Comparison of ENCODE assay signal across 13 cellular contexts in the genomic region with DNA sequence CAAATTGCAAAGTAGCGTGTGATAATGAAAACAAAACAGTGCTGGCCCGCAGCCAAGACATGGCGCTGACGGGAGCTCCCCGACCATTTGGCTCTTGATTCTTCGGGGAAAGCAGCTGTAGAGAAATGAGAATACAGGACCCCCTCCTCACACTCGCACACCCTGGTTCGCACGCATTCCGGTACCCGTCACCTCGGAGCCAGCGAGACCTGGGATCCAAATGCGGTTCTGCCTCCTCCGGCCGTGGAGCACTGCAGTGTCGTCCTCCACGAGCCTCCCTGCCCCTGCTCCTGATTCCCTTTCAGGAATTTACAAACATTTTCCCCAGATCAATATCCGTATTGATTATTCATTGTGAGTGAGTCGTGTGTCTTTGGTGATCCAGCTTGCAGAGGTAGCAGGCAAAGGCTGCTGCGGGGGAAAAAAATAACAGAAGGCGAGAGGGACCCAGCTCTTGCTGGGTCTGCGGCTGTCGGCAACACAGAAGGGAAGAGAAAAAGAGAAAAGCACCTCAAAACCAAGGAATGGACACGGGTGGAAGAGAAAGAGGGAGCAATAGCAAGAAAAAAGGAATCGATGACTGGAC.
A peak's percentile ranks its signal among the peaks of the same experiment; 100 is the strongest.
DNase-seq lines count a peak whose midpoint lies in the region; ATAC-seq and TF ChIP-seq lines count a peak whose summit lies in the region.
"Had no signal": no experiment of that assay in that cellular context is flagged by ENCODE, and none has a peak within 500 bp of the region (broad histone marks: within the 10 kb centered on the region; RNA-seq: fewer than 3 reads in every experiment).

No MANE protein-coding gene starts in this region.

- H3K9ac ChIP-seq in SK-N-MC (ENCODE audit: insufficient read length) = no peak overlapping the region

- H3K9me3 ChIP-seq in SK-N-MC (ENCODE audit: low read depth, low read length) (no peaks in the 10 kb centered on the region), osteoblast (ENCODE audit: low read depth, low read length) (no peaks in the 10 kb centered on the region), breast epithelium (no peaks in the 10 kb centered on the region)

- CTCF ChIA-PET in activated CD4-positive, alpha-beta memory T cell treated with anti-CD3 and anti-CD28 coated beads, Interleukin-2, amount 10 ng/mL, durations not matched to agents 7 days and 5 days (lab: Charles Lee) = no interaction called here

- peak; percentile 4 for DNase-seq in Daoy (ENCODE audit: low read depth)
- DNase-seq in SK-N-MC (ENCODE audit: low read depth, low spot score) = no peak
- DNase-seq in foreskin fibroblast = no peak
- DNase-seq in osteoblast (ENCODE audit: insufficient read length, low spot score, missing footprints) = no peak
- DNase-seq in kidney tubule cell (ENCODE audit: low spot score) = no peak
- no peak for DNase-seq in breast epithelium (ENCODE audit: low spot score in 2 of 2)
- DNase-seq in activated CD4-positive, alpha-beta memory T cell treated with anti-CD3 and anti-CD28 coated beads, Interleukin-2, amount 10 ng/mL, durations not matched to agents 7 days and 5 days = no peak
- DNase-seq: activated CD8-positive, alpha-beta T cell treated with anti-CD3 and anti-CD28 coated beads, Interleukin-2, amount 10 ng/mL, durations not matched to agents 7 days and 5 days; activated naive CD4-positive, alpha-beta T cell treated with anti-CD3 and anti-CD28 coated beads, Interleukin-2, amount 10 ng/mL, durations not matched to agents 7 days and 5 days; NCI-H187 treated with DMSO at 0.1 percent for 48 hours had no signal

- no peak overlapping the region for H3K27ac ChIP-seq in SK-N-MC
- no peak overlapping the region for H3K27ac ChIP-seq in osteoblast (ENCODE audit: low read depth, low read length)
- no peak overlapping the region for H3K27ac ChIP-seq in breast epithelium
- H3K27ac ChIP-seq: C4-2B had no signal

- no peaks in the 10 kb centered on the region for H3K79me2 ChIP-seq in osteoblast (ENCODE audit: insufficient read depth, low read length)

- POLR2A ChIA-PET in activated CD4-positive, alpha-beta memory T cell treated with anti-CD3 and anti-CD28 coated beads, Interleukin-2, amount 10 ng/mL, durations not matched to agents 7 days and 5 days (lab: Charles Lee) = no interaction called here

- H3K4me3 ChIP-seq in SK-N-MC (peak overlapping the region; percentile 73), foreskin fibroblast (ENCODE audit: low read depth in 1 of 2, low read length in 2 of 2) (peak overlapping the region; percentile 33 to 34), osteoblast (ENCODE audit: insufficient read depth, low read length) (no peak overlapping the region), breast epithelium (peak overlapping the region in 1 of 3 donors; percentile 26)

- H3K4me3 Mint-ChIP-seq in activated CD4-positive, alpha-beta memory T cell treated with anti-CD3 and anti-CD28 coated beads, Interleukin-2, amount 10 ng/mL, durations not matched to agents 7 days and 5 days = no peak overlapping the region
- H3K4me3 Mint-ChIP-seq: activated CD8-positive, alpha-beta T cell treated with anti-CD3 and anti-CD28 coated beads, Interleukin-2, amount 10 ng/mL, durations not matched to agents 7 days and 5 days; activated naive CD4-positive, alpha-beta T cell treated with anti-CD3 and anti-CD28 coated beads, Interleukin-2, amount 10 ng/mL, durations not matched to agents 7 days and 5 days; dendritic cell treated with granulocyte-macrophage colony-stimulating factor and Interleukin-4, amounts not matched to agents 40 ng/mL and 50 ng/mL, for 4 days had no signal

- H4K20me1 ChIP-seq in osteoblast (ENCODE audit: insufficient read depth, low read length) = no peaks in the 10 kb centered on the region

- H3K4me1 ChIP-seq in osteoblast (ENCODE audit: insufficient read depth, low read length) = peaks cover 8% of the 10 kb centered on the region
- H3K4me1 ChIP-seq in breast epithelium = no peaks in the 10 kb centered on the region

- H3K9me3 Mint-ChIP-seq in activated CD4-positive, alpha-beta memory T cell treated with anti-CD3 and anti-CD28 coated beads, Interleukin-2, amount 10 ng/mL, durations not matched to agents 7 days and 5 days = peaks cover 12% of the 10 kb centered on the region
- H3K9me3 Mint-ChIP-seq: dendritic cell treated with granulocyte-macrophage colony-stimulating factor and Interleukin-4, amounts not matched to agents 40 ng/mL and 50 ng/mL, for 4 days had no signal

- H3K36me3 Mint-ChIP-seq in activated CD4-positive, alpha-beta memory T cell treated with anti-CD3 and anti-CD28 coated beads, Interleukin-2, amount 10 ng/mL, durations not matched to agents 7 days and 5 days (ENCODE audit: low read depth) = no peaks in the 10 kb centered on the region
- H3K36me3 Mint-ChIP-seq: activated naive CD4-positive, alpha-beta T cell treated with anti-CD3 and anti-CD28 coated beads, Interleukin-2, amount 10 ng/mL, durations not matched to agents 7 days and 5 days had no signal

- H3K27me3 Mint-ChIP-seq in activated CD4-positive, alpha-beta memory T cell treated with anti-CD3 and anti-CD28 coated beads, Interleukin-2, amount 10 ng/mL, durations not matched to agents 7 days and 5 days = no peaks in the 10 kb centered on the region
- H3K27me3 Mint-ChIP-seq: dendritic cell treated with granulocyte-macrophage colony-stimulating factor and Interleukin-4, amounts not matched to agents 40 ng/mL and 50 ng/mL, for 4 days had no signal

- H3K36me3 ChIP-seq in SK-N-MC (ENCODE audit: insufficient read depth, low read length) = no peaks in the 10 kb centered on the region
- no peaks in the 10 kb centered on the region for H3K36me3 ChIP-seq in osteoblast (ENCODE audit: insufficient read depth, low read length)
- no peaks in the 10 kb centered on the region for H3K36me3 ChIP-seq in breast epithelium

- intact Hi-C loops in breast epithelium (cut with DNase I; ENCODE audit: low total_unique reads) = no loop called here

- no peak overlapping the region for H3K27ac Mint-ChIP-seq in activated CD4-positive, alpha-beta memory T cell treated with anti-CD3 and anti-CD28 coated beads, Interleukin-2, amount 10 ng/mL, durations not matched to agents 7 days and 5 days
- H3K27ac Mint-ChIP-seq: activated CD8-positive, alpha-beta T cell treated with anti-CD3 and anti-CD28 coated beads, Interleukin-2, amount 10 ng/mL, durations not matched to agents 7 days and 5 days; activated naive CD4-positive, alpha-beta T cell treated with anti-CD3 and anti-CD28 coated beads, Interleukin-2, amount 10 ng/mL, durations not matched to agents 7 days and 5 days; dendritic cell treated with granulocyte-macrophage colony-stimulating factor and Interleukin-4, amounts not matched to agents 40 ng/mL and 50 ng/mL, for 4 days had no signal

- H3K4me1 Mint-ChIP-seq in activated CD4-positive, alpha-beta memory T cell treated with anti-CD3 and anti-CD28 coated beads, Interleukin-2, amount 10 ng/mL, durations not matched to agents 7 days and 5 days = no peaks in the 10 kb centered on the region
- H3K4me1 Mint-ChIP-seq: activated naive CD4-positive, alpha-beta T cell treated with anti-CD3 and anti-CD28 coated beads, Interleukin-2, amount 10 ng/mL, durations not matched to agents 7 days and 5 days had no signal

- ATAC-seq in GM18873 (IDR thresholded peaks at IDR 0.05; ENCODE audit: low FRiP score, unreplicated experiment) = no peak
- ATAC-seq: activated CD8-positive, alpha-beta T cell treated with anti-CD3 and anti-CD28 coated beads, Interleukin-2, amount 10 ng/mL, durations not matched to agents 7 days and 5 days had no signal

- TF ChIP-seq POLR2A in breast epithelium (IDR thresholded peaks at IDR 0.05) = no peak

- H2AFZ ChIP-seq in osteoblast (ENCODE audit: low read length) = no peak overlapping the region

- no peak for TF ChIP-seq CTCF in foreskin fibroblast (IDR thresholded peaks at IDR 0.05; ENCODE audit: low read depth, low read length)
- TF ChIP-seq CTCF in osteoblast (IDR thresholded peaks at IDR 0.05; ENCODE audit: extremely low read depth, low read depth, low read length) = no peak
- TF ChIP-seq CTCF in breast epithelium (IDR thresholded peaks at IDR 0.05) = no peak

- peak overlapping the region; percentile 70 for H3K4me2 ChIP-seq in osteoblast (ENCODE audit: insufficient read depth, low read length)

- H3K27me3 ChIP-seq in osteoblast (ENCODE audit: insufficient read depth, low read length) (peaks cover 14% of the 10 kb centered on the region), breast epithelium (peaks cover 0 to 18% of the 10 kb centered on the region in 2 donors)
